ENCODE assay signal across 10 cellular contexts in genomic region chr19:55369651-55370304, GRCh38. TPM values are rescaled to one million over a fixed set of nuclear protein-coding genes. Genes with fewer than 3 reads are reported as not detected.
DNase-seq lines count a peak whose midpoint lies in the region; TF ChIP-seq lines count a peak whose summit lies in the region.
"Had no signal": no experiment of that assay in that cellular context is flagged by ENCODE, and none has a peak within 500 bp of the region (broad histone marks: within the 10 kb centered on the region; RNA-seq: fewer than 3 reads in every experiment).

No MANE protein-coding gene starts in this region.

- no peak overlapping the region for H3K4me3 ChIP-seq in CD8-positive, alpha-beta memory T cell (ENCODE audit: low read length)
- peak overlapping the region; percentile 71 for H3K4me3 ChIP-seq in HUES6 (ENCODE audit: low read depth, low read length)
- H3K4me3 ChIP-seq in endocrine pancreas (ENCODE audit: control insufficient read depth, insufficient read depth, low read length): no peak overlapping the region
- peak overlapping the region; percentile 68 for H3K4me3 ChIP-seq in neural cell (ENCODE audit: low read length)

- H4K20me1 ChIP-seq in neural cell (ENCODE audit: insufficient read depth): no peaks in the 10 kb centered on the region

- peaks cover 27% of the 10 kb centered on the region for H3K27me3 ChIP-seq in CD8-positive, alpha-beta memory T cell (ENCODE audit: insufficient read depth, low read length, poor library complexity, severe bottlenecking)
- peaks cover 44% of the 10 kb centered on the region for H3K27me3 ChIP-seq in HUES6 (ENCODE audit: control insufficient read depth, insufficient read depth, low read length)
- peaks cover 8% of the 10 kb centered on the region for H3K27me3 ChIP-seq in endocrine pancreas (ENCODE audit: control insufficient read depth, insufficient read depth, low read length)
- H3K27me3 ChIP-seq in neural cell (ENCODE audit: insufficient read depth, low read depth, low read length): peaks cover 35% of the 10 kb centered on the region

- CTCF ChIA-PET in CD8-positive, alpha-beta memory T cell (lab: Charles Lee): no interaction called here

- H3F3A ChIP-seq in neural cell (ENCODE audit: insufficient read depth, low read length, poor library complexity, severe bottlenecking): no peaks in the 10 kb centered on the region

- H3K4me2 ChIP-seq in neural cell (ENCODE audit: low read length): peak overlapping the region; percentile 48

- H3K9me2 ChIP-seq in neural cell (ENCODE audit: insufficient read depth, low read length): no peaks in the 10 kb centered on the region

- H3K79me2 ChIP-seq in neural cell (replicated peaks; ENCODE audit: insufficient read depth, low read length): no peaks in the 10 kb centered on the region

- TF ChIP-seq EP300 in neural cell (conservative IDR thresholded peaks at IDR 0.05; ENCODE audit: poor library complexity, severe bottlenecking): no peak

- DNase-seq in CD8-positive, alpha-beta memory T cell: peak in 4 of 5 donors; percentile 22 to 31 (median 24)
- peak; percentile 24 for DNase-seq in T-helper 9 cell
- no peak for DNase-seq in occipital lobe (lab: John Stamatoyannopoulos, UW)
- no peak for DNase-seq in middle frontal gyrus (ENCODE audit: extremely low spot score, low spot score)
- DNase-seq in NCI-H345 (lab: John Stamatoyannopoulos, UW): no peak

- peak overlapping the region in 2 of 8 donors; percentile 35 to 63 for H3K27ac Mint-ChIP-seq in CD8-positive, alpha-beta memory T cell

- H3K9ac ChIP-seq in HUES6 (ENCODE audit: low read length) (peak overlapping the region; percentile 32), endocrine pancreas (ENCODE audit: control insufficient read depth, insufficient read depth, low read length) (peak overlapping the region; percentile 44), neural cell (ENCODE audit: low read length) (peak overlapping the region; percentile 49)

- no peak overlapping the region for H3K27ac ChIP-seq in CD8-positive, alpha-beta memory T cell (ENCODE audit: low read depth, low read length)
- H3K27ac ChIP-seq in HUES6 (ENCODE audit: low read depth, low read length) (no peak overlapping the region), neural cell (ENCODE audit: low read length) (no peak overlapping the region)
- H3K27ac ChIP-seq: HL-60 had no signal

- TF ChIP-seq RAD21 in neural cell (conservative IDR thresholded peaks at IDR 0.05): no peak

- H3K9me3 Mint-ChIP-seq in CD8-positive, alpha-beta memory T cell: peaks cover 0 to 2% (median 0%) of the 10 kb centered on the region in 5 donors

- no peak overlapping the region for H2AFZ ChIP-seq in neural cell (ENCODE audit: low read depth, low read length)

- POLR2A ChIA-PET in CD8-positive, alpha-beta memory T cell (lab: Charles Lee): interaction anchor here (0.6 kb wide), 1 partner anchor 102 kb away, joined by 5 read pairs; no protein-coding TSS in a partner anchor

- H3K4me3 Mint-ChIP-seq in CD8-positive, alpha-beta memory T cell: peak overlapping the region in 6 of 7 donors; percentile 36 to 75 (median 72)

- peaks cover 7 to 13% (median 8%) of the 10 kb centered on the region in 3 donors for H3K4me1 Mint-ChIP-seq in CD8-positive, alpha-beta memory T cell

- peaks cover 0 to 4% (median 0%) of the 10 kb centered on the region in 3 donors for H3K36me3 Mint-ChIP-seq in CD8-positive, alpha-beta memory T cell

- no peak for TF ChIP-seq CTCF in neural cell (IDR thresholded peaks at IDR 0.05; ENCODE audit: poor library complexity, severe bottlenecking)

- H3K4me1 ChIP-seq in CD8-positive, alpha-beta memory T cell (ENCODE audit: insufficient read depth, low read length): peaks cover 6% of the 10 kb centered on the region
- H3K4me1 ChIP-seq in HUES6 (ENCODE audit: control insufficient read depth, insufficient read depth, low read length) (peaks cover 36% of the 10 kb centered on the region), endocrine pancreas (ENCODE audit: control insufficient read depth, insufficient read depth, low read length) (no peaks in the 10 kb centered on the region)

- H3K27me3 Mint-ChIP-seq in CD8-positive, alpha-beta memory T cell: peaks cover 28 to 55% of the 10 kb centered on the region in 2 donors

- no peaks in the 10 kb centered on the region for H3K36me3 ChIP-seq in CD8-positive, alpha-beta memory T cell (ENCODE audit: insufficient read depth, low read length)
- no peaks in the 10 kb centered on the region for H3K36me3 ChIP-seq in HUES6 (ENCODE audit: control insufficient read depth, insufficient read depth, low read length)
- H3K36me3 ChIP-seq in endocrine pancreas (ENCODE audit: control insufficient read depth, insufficient read depth, low read length): no peaks in the 10 kb centered on the region
- H3K36me3 ChIP-seq in neural cell (ENCODE audit: insufficient read depth, low read length): no peaks in the 10 kb centered on the region

- no peaks in the 10 kb centered on the region for H3K9me3 ChIP-seq in CD8-positive, alpha-beta memory T cell (ENCODE audit: low read length)
- H3K9me3 ChIP-seq in HUES6 (ENCODE audit: control insufficient read depth, insufficient read depth, low read depth, low read length): no peaks in the 10 kb centered on the region
- no peaks in the 10 kb centered on the region for H3K9me3 ChIP-seq in endocrine pancreas (ENCODE audit: control insufficient read depth, low read length)
- H3K9me3 ChIP-seq in neural cell (ENCODE audit: low read length): no peaks in the 10 kb centered on the region

TF ChIP-seq in neural cell, 6 proteins besides CTCF, POLR2A, EP300 and RAD21:
- peak; percentile 11 for TF ChIP-seq EZH2 (IDR thresholded peaks at IDR 0.05; ENCODE audit: borderline replicate concordance, insufficient read depth, low read length, poor library complexity, severe bottlenecking)
- TF ChIP-seq SMC3 (conservative IDR thresholded peaks at IDR 0.05; ENCODE audit: poor library complexity): peak; percentile 17
- TF ChIP-seq POLR2AphosphoS5 (IDR thresholded peaks at IDR 0.05): peak; percentile 9
- no peak for TF ChIP-seq REST (IDR thresholded peaks at IDR 0.05; ENCODE audit: borderline replicate concordance)
- TF ChIP-seq TAF1 (IDR thresholded peaks at IDR 0.05; ENCODE audit: low read depth): no peak
- no peak for TF ChIP-seq MXI1 (conservative IDR thresholded peaks at IDR 0.05; ENCODE audit: poor library complexity, severe bottlenecking)

RNA-seq across cellular contexts. Expression of gene IL11, which starts 0.5 kb away (rescaled TPM):
- under 1 TPM; 0.27 to 0.37 TPM for total RNA-seq in CD8-positive, alpha-beta memory T cell
- polyA plus RNA-seq in CD8-positive, alpha-beta memory T cell: not detected
- 0.62 and 1.7 TPM in 2 replicates for polyA plus RNA-seq in neural cell
- 0.23 TPM in 1 of 2 replicates, not detected in the other for polyA minus RNA-seq in neural cell
- 0.16 TPM for total RNA-seq in occipital lobe

RNA-seq across cellular contexts. Expression of gene GARIN5B, which starts 6.7 kb away (rescaled TPM):
- total RNA-seq in CD8-positive, alpha-beta memory T cell: not detected
- polyA plus RNA-seq in CD8-positive, alpha-beta memory T cell: not detected
- not detected in 2 replicates for polyA plus RNA-seq in neural cell
- not detected in 2 replicates for polyA minus RNA-seq in neural cell
- not detected for total RNA-seq in occipital lobe
- total RNA-seq: mononuclear cell had no signal

RNA-seq across cellular contexts. Expression of gene TMEM190, which starts 6.8 kb away (rescaled TPM):
- not detected for total RNA-seq in CD8-positive, alpha-beta memory T cell
- not detected for polyA plus RNA-seq in CD8-positive, alpha-beta memory T cell
- polyA plus RNA-seq in neural cell: not detected in 2 replicates
- polyA minus RNA-seq in neural cell: not detected in 2 replicates
- not detected for total RNA-seq in occipital lobe
- total RNA-seq: mononuclear cell had no signal

RNA-seq across cellular contexts. Expression of gene TMEM238, which starts 14.3 kb away (rescaled TPM):
- total RNA-seq in CD8-positive, alpha-beta memory T cell: 10 to 100 TPM; 13.3 to 14.1 TPM
- polyA plus RNA-seq in CD8-positive, alpha-beta memory T cell: 1.9 TPM
- polyA plus RNA-seq in neural cell: not detected in 2 replicates
- not detected in 2 replicates for polyA minus RNA-seq in neural cell
- not detected for total RNA-seq in occipital lobe

RNA-seq across cellular contexts. Expression of gene COX6B2, which starts 15.3 kb away (rescaled TPM):
- total RNA-seq in CD8-positive, alpha-beta memory T cell: not detected
- not detected for polyA plus RNA-seq in CD8-positive, alpha-beta memory T cell
- 0.17 TPM in 1 of 2 replicates, not detected in the other for polyA plus RNA-seq in neural cell
- polyA minus RNA-seq in neural cell: not detected in 2 replicates
- not detected for total RNA-seq in occipital lobe
- total RNA-seq: mononuclear cell had no signal

Comparison
In these comparisons a context has a peak if more than half of its experiments do, and no peak if none do; other contexts are left out.
1. DNase-seq: peak in CD8-positive, alpha-beta memory T cell (4 of 5) and T-helper 9 cell (single experiment); none in occipital lobe (single experiment), middle frontal gyrus (single experiment) and NCI-H345 (single experiment).
2. H3K4me3 ChIP-seq: peak in HUES6 (single experiment) and neural cell (single experiment); none in CD8-positive, alpha-beta memory T cell (single experiment) and endocrine pancreas (single experiment).
3. Peak in every context shown above with its lines, with median percentiles within 50 percentile points of each other: H3K9ac ChIP-seq.